2 cellular contexts compared by ENCODE assay signal in genomic region chr4:7926822-7927221, GRCh38.
TF ChIP-seq lines count a peak whose summit lies in the region.

No MANE protein-coding gene starts in this region.

TF ChIP-seq in A549, 52 proteins besides CTCF, POLR2A, EP300 and RAD21:
- TF ChIP-seq HOXB13 (CRISPR knock-in tag; IDR thresholded peaks at IDR 0.05; ENCODE audit: low read depth) (no peak), MAFK (IDR thresholded peaks at IDR 0.05; ENCODE audit: partially characterized antibody) (peak; percentile 90)

TF ChIP-seq in IMR-90, 13 proteins besides CTCF, POLR2A, EP300 and RAD21:
- TF ChIP-seq BHLHE40 (IDR thresholded peaks at IDR 0.05; ENCODE audit: low read depth, low read length) (no peak), RFX5 (IDR thresholded peaks at IDR 0.05; ENCODE audit: low read depth, low read length) (no peak), MAFK (IDR thresholded peaks at IDR 0.05; ENCODE audit: low read depth, low read length) (peak; percentile 89), MXI1 (IDR thresholded peaks at IDR 0.05; ENCODE audit: borderline replicate concordance, low read depth, low read length) (no peak), FOS (IDR thresholded peaks at IDR 0.05; ENCODE audit: low read depth, low read length) (no peak), CHD1 (IDR thresholded peaks at IDR 0.05; ENCODE audit: low read depth, low read length) (no peak)
TF ChIP-seq in IMR-90: peak in this region for 1.
